ENCODE assay signal across 2 cellular contexts in genomic region chr19:55226788-55227187, GRCh38.
TF ChIP-seq lines count a peak whose summit lies in the region.

No MANE protein-coding gene starts in this region.

TF ChIP-seq in SK-N-SH, 30 proteins besides CTCF, POLR2A, EP300 and RAD21 (continued from another document):
- TF ChIP-seq, protein P1, sequence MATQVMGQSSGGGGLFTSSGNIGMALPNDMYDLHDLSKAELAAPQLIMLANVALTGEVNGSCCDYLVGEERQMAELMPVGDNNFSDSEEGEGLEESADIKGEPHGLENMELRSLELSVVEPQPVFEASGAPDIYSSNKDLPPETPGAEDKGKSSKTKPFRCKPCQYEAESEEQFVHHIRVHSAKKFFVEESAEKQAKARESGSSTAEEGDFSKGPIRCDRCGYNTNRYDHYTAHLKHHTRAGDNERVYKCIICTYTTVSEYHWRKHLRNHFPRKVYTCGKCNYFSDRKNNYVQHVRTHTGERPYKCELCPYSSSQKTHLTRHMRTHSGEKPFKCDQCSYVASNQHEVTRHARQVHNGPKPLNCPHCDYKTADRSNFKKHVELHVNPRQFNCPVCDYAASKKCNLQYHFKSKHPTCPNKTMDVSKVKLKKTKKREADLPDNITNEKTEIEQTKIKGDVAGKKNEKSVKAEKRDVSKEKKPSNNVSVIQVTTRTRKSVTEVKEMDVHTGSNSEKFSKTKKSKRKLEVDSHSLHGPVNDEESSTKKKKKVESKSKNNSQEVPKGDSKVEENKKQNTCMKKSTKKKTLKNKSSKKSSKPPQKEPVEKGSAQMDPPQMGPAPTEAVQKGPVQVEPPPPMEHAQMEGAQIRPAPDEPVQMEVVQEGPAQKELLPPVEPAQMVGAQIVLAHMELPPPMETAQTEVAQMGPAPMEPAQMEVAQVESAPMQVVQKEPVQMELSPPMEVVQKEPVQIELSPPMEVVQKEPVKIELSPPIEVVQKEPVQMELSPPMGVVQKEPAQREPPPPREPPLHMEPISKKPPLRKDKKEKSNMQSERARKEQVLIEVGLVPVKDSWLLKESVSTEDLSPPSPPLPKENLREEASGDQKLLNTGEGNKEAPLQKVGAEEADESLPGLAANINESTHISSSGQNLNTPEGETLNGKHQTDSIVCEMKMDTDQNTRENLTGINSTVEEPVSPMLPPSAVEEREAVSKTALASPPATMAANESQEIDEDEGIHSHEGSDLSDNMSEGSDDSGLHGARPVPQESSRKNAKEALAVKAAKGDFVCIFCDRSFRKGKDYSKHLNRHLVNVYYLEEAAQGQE (IDR thresholded peaks at IDR 0.05; ENCODE audit: low read depth, low read length) = no peak
- TF ChIP-seq FOXM1 (IDR thresholded peaks at IDR 0.05; ENCODE audit: low read depth) (no peak), ELF1 (IDR thresholded peaks at IDR 0.05) (no peak), YY1 (IDR thresholded peaks at IDR 0.05; ENCODE audit: low read depth) (no peak)
- TF ChIP-seq, protein P2, sequence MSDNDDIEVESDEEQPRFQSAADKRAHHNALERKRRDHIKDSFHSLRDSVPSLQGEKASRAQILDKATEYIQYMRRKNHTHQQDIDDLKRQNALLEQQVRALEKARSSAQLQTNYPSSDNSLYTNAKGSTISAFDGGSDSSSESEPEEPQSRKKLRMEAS (IDR thresholded peaks at IDR 0.05; ENCODE audit: low read depth) = no peak

TF ChIP-seq in SK-N-SH treated with all-trans-retinoic acid at 6 μM for 48 hours, 23 proteins besides CTCF, POLR2A, EP300 and RAD21 (continued from another document):
- TF ChIP-seq TSHZ2 (CRISPR knock-in tag; IDR thresholded peaks at IDR 0.05) (no peak), ARNTL (CRISPR knock-in tag; IDR thresholded peaks at IDR 0.05; ENCODE audit: borderline replicate concordance, low read depth) (no peak), ISL1 (CRISPR knock-in tag; IDR thresholded peaks at IDR 0.05) (no peak), CSDC2 (CRISPR knock-in tag; IDR thresholded peaks at IDR 0.05) (no peak), PATZ1 (CRISPR knock-in tag; IDR thresholded peaks at IDR 0.05; ENCODE audit: borderline replicate concordance) (no peak), RARB (CRISPR knock-in tag; IDR thresholded peaks at IDR 0.05) (no peak), ESRRG (CRISPR knock-in tag; IDR thresholded peaks at IDR 0.05) (no peak), SNAI2 (CRISPR knock-in tag; IDR thresholded peaks at IDR 0.05) (no peak)
